Comparison of ENCODE assay signal across 1 cellular context in genomic region chr18:62505669-62506494, GRCh38.
TF ChIP-seq lines count a peak whose summit lies in the region.

No MANE protein-coding gene starts in this region.

TF ChIP-seq in GM12878, 131 proteins besides CTCF, POLR2A, EP300 and RAD21 (continued from another document and continues in another):
- TF ChIP-seq E2F8 (IDR thresholded peaks at IDR 0.05; ENCODE audit: low read depth, partially characterized antibody) (no peak), EED (IDR thresholded peaks at IDR 0.05; ENCODE audit: low read depth) (no peak), MEF2B (IDR thresholded peaks at IDR 0.05; ENCODE audit: partially characterized antibody, poor library complexity, severe bottlenecking) (peak; percentile 39), ATF7 (IDR thresholded peaks at IDR 0.05; ENCODE audit: low read depth) (no peak), NFIC (IDR thresholded peaks at IDR 0.05; ENCODE audit: low read depth, low read length) (peak; percentile 85), SMARCA5 (IDR thresholded peaks at IDR 0.05) (peak; percentile 45; the same call in 1 of the 2 replicates), SMAD1 (IDR thresholded peaks at IDR 0.05; ENCODE audit: low read depth, partially characterized antibody) (no peak), RUNX3 (IDR thresholded peaks at IDR 0.05; ENCODE audit: low read length) (peak; percentile 40), ZBTB40 (IDR thresholded peaks at IDR 0.05; ENCODE audit: borderline replicate concordance) (no peak), ZNF24 (IDR thresholded peaks at IDR 0.05) (no peak), IKZF2 (IDR thresholded peaks at IDR 0.05) (peak; percentile 81 to 82; a peak in 2 of 4 replicates), IKZF1 (conservative IDR thresholded peaks at IDR 0.05) (peak; percentile 45; the same call in 1 of the 2 replicates), BMI1 (IDR thresholded peaks at IDR 0.05; ENCODE audit: borderline replicate concordance) (no peak), KAT2A (conservative IDR thresholded peaks at IDR 0.05; ENCODE audit: control insufficient read depth, low read depth, low read length) (no peak), MTA2 (IDR thresholded peaks at IDR 0.05; ENCODE audit: low read depth) (peak; percentile 72), DPF2 (IDR thresholded peaks at IDR 0.05) (peak; percentile 51; the same call in 1 of the 2 replicates), STAT1 (conservative IDR thresholded peaks at IDR 0.05) (no peak), ZBTB11 (CRISPR knock-in tag; IDR thresholded peaks at IDR 0.05) (no peak), PRDM15 (CRISPR knock-in tag; IDR thresholded peaks at IDR 0.05) (no peak), E2F4 (IDR thresholded peaks at IDR 0.05; ENCODE audit: low read depth, low read length) (no peak), PAX5 (IDR thresholded peaks at IDR 0.05; ENCODE audit: borderline replicate concordance, low read depth, low read length) (no peak), RELA (IDR thresholded peaks at IDR 0.05; ENCODE audit: borderline replicate concordance, partially characterized antibody) (no peak), NBN (IDR thresholded peaks at IDR 0.05) (no peak), ZNF217 (IDR thresholded peaks at IDR 0.05) (peak; percentile 48; the same call in 1 of the 2 replicates), ZNF274 (IDR thresholded peaks at IDR 0.05; ENCODE audit: insufficient read depth, insufficient read length) (no peak), SIN3A (IDR thresholded peaks at IDR 0.05; ENCODE audit: low read depth, low read length) (no peak), SMAD5 (IDR thresholded peaks at IDR 0.05; ENCODE audit: low read depth) (no peak), ESRRA (IDR thresholded peaks at IDR 0.05; ENCODE audit: low read length) (peak; percentile 40; the same call in 1 of the 2 replicates), SPI1 (IDR thresholded peaks at IDR 0.05; ENCODE audit: borderline replicate concordance, insufficient read depth, low read depth, low read length) (peak; percentile 61), ASH2L (IDR thresholded peaks at IDR 0.05; ENCODE audit: borderline replicate concordance, low read depth) (no peak), EZH2 (IDR thresholded peaks at IDR 0.05; ENCODE audit: borderline replicate concordance, control insufficient read depth, low read depth, low read length) (no peak), TCF7 (IDR thresholded peaks at IDR 0.05; ENCODE audit: borderline replicate concordance) (no peak), IRF4 (IDR thresholded peaks at IDR 0.05; ENCODE audit: low read depth, low read length) (peak; percentile 30; the same call in 1 of the 2 replicates), BRCA1 (IDR thresholded peaks at IDR 0.05; ENCODE audit: low read depth, low read length) (no peak), MEF2A (IDR thresholded peaks at IDR 0.05; ENCODE audit: insufficient read depth, low read depth, low read length) (peak; percentile 63; the same call in 1 of the 2 replicates)
- TF ChIP-seq, protein P1, sequence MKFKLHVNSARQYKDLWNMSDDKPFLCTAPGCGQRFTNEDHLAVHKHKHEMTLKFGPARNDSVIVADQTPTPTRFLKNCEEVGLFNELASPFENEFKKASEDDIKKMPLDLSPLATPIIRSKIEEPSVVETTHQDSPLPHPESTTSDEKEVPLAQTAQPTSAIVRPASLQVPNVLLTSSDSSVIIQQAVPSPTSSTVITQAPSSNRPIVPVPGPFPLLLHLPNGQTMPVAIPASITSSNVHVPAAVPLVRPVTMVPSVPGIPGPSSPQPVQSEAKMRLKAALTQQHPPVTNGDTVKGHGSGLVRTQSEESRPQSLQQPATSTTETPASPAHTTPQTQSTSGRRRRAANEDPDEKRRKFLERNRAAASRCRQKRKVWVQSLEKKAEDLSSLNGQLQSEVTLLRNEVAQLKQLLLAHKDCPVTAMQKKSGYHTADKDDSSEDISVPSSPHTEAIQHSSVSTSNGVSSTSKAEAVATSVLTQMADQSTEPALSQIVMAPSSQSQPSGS (IDR thresholded peaks at IDR 0.05; ENCODE audit: low read length): peak; percentile 50; the same call in 1 of the 2 replicates
- TF ChIP-seq, protein P2, sequence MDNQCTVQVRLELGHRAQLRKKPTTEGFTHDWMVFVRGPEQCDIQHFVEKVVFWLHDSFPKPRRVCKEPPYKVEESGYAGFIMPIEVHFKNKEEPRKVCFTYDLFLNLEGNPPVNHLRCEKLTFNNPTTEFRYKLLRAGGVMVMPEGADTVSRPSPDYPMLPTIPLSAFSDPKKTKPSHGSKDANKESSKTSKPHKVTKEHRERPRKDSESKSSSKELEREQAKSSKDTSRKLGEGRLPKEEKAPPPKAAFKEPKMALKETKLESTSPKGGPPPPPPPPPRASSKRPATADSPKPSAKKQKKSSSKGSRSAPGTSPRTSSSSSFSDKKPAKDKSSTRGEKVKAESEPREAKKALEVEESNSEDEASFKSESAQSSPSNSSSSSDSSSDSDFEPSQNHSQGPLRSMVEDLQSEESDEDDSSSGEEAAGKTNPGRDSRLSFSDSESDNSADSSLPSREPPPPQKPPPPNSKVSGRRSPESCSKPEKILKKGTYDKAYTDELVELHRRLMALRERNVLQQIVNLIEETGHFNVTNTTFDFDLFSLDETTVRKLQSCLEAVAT (IDR thresholded peaks at IDR 0.05): 0 out of 2 replicates have a peak, but pooled peaks have one; percentile 42
- TF ChIP-seq, protein P3, sequence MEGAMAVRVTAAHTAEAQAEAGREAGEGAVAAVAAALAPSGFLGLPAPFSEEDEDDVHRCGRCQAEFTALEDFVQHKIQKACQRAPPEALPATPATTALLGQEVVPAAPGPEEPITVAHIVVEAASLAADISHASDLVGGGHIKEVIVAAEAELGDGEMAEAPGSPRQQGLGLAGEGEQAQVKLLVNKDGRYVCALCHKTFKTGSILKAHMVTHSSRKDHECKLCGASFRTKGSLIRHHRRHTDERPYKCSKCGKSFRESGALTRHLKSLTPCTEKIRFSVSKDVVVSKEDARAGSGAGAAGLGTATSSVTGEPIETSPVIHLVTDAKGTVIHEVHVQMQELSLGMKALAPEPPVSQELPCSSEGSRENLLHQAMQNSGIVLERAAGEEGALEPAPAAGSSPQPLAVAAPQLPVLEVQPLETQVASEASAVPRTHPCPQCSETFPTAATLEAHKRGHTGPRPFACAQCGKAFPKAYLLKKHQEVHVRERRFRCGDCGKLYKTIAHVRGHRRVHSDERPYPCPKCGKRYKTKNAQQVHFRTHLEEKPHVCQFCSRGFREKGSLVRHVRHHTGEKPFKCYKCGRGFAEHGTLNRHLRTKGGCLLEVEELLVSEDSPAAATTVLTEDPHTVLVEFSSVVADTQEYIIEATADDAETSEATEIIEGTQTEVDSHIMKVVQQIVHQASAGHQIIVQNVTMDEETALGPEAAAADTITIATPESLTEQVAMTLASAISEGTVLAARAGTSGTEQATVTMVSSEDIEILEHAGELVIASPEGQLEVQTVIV (IDR thresholded peaks at IDR 0.05; ENCODE audit: borderline replicate concordance, partially characterized antibody): no peak
